Comparison of ENCODE assay signal across 8 cellular contexts in genomic region chr19:21835429-21835809, GRCh38. TPM values are rescaled to one million over a fixed set of nuclear protein-coding genes. Genes with fewer than 3 reads are reported as not detected.
DNase-seq lines count a peak whose midpoint lies in the region; ATAC-seq and TF ChIP-seq lines count a peak whose summit lies in the region.

No MANE protein-coding gene starts in this region.

- H3K9me3 Mint-ChIP-seq in activated naive CD4-positive, alpha-beta T cell treated with anti-CD3 and anti-CD28 coated beads, Interleukin-2, amount 50 U/mL, for 72 hours = no peaks in the 10 kb centered on the region

- peaks cover 1% of the 10 kb centered on the region for H3K9me3 ChIP-seq in thymus (ENCODE audit: control insufficient read depth)

- H3K36me3 ChIP-seq in kidney epithelial cell (ENCODE audit: control insufficient read depth, insufficient read depth, low read length) (peaks cover 3% of the 10 kb centered on the region), thymus (ENCODE audit: control insufficient read depth, insufficient read depth) (peaks cover 15% of the 10 kb centered on the region)

- H3K4me3 ChIP-seq in kidney epithelial cell (ENCODE audit: low read depth, low read length) = peak overlapping the region; percentile 67
- H3K4me3 ChIP-seq in thymus (ENCODE audit: low read length) = peak overlapping the region; percentile 90

- TF ChIP-seq CTCF in kidney epithelial cell (IDR thresholded peaks at IDR 0.05; ENCODE audit: insufficient read depth, low read length, poor library complexity, severe bottlenecking) (no peak), GM20000 (IDR thresholded peaks at IDR 0.05; ENCODE audit: extremely low read depth, missing control alignments) (no peak)

- peak in 1 of 2 donors; percentile 0 for ATAC-seq in activated naive CD4-positive, alpha-beta T cell treated with anti-CD3 and anti-CD28 coated beads, Interleukin-2, amount 50 U/mL, for 72 hours

- H3K27me3 ChIP-seq in kidney epithelial cell (ENCODE audit: control insufficient read depth, insufficient read depth, low read length) (no peaks in the 10 kb centered on the region), thymus (ENCODE audit: control insufficient read depth, insufficient read depth) (no peaks in the 10 kb centered on the region)

- peaks cover 4% of the 10 kb centered on the region for H3K4me1 ChIP-seq in thymus (ENCODE audit: control insufficient read depth, insufficient read depth, low read length)

- peak; percentile 34 for DNase-seq in activated CD4-positive, alpha-beta T cell treated with anti-CD3 and anti-CD28 coated beads for 48 hours
- no peak for DNase-seq in activated CD4-positive, alpha-beta T cell treated with anti-CD3 and anti-CD28 coated beads for 1 hour
- DNase-seq in activated naive CD4-positive, alpha-beta T cell treated with anti-CD3 and anti-CD28 coated beads, Interleukin-2, amount 50 U/mL, for 72 hours (ENCODE audit: low spot score in 2 of 2) = no peak
- DNase-seq in kidney epithelial cell (ENCODE audit: low read depth) = no peak
- no peak for DNase-seq in NCI-H1417 treated with DMSO at 0.1 percent for 48 hours (lab: John Stamatoyannopoulos, UW)
- DNase-seq in GM20000 (ENCODE audit: low spot score) = no peak
- DNase-seq in T-helper 9 cell = no peak

- H3K36me3 Mint-ChIP-seq in activated naive CD4-positive, alpha-beta T cell treated with anti-CD3 and anti-CD28 coated beads, Interleukin-2, amount 50 U/mL, for 72 hours = peaks cover 32 to 71% of the 10 kb centered on the region in 2 donors

- peak overlapping the region; percentile 94 to 98 for H3K27ac Mint-ChIP-seq in activated naive CD4-positive, alpha-beta T cell treated with anti-CD3 and anti-CD28 coated beads, Interleukin-2, amount 50 U/mL, for 72 hours

- 9% methylated on average over 23 of the region's 23 CpGs for WGBS in thymus

- peak overlapping the region; percentile 98 for H3K27ac ChIP-seq in thymus (ENCODE audit: low read depth)

RNA-seq across cellular contexts. Expression of gene ZNF43, which starts 0.6 kb away (rescaled TPM):
- total RNA-seq in activated naive CD4-positive, alpha-beta T cell treated with anti-CD3 and anti-CD28 coated beads, Interleukin-2, amount 50 U/mL, for 72 hours = 10 to 100 TPM; 34.0 to 37.7 TPM
- total RNA-seq in kidney epithelial cell = 6.2 and 8.3 TPM in 2 replicates
- 14.1 TPM for polyA plus RNA-seq in thymus
